18 cellular contexts compared by ENCODE assay signal in genomic region chr3:55333041-55333440, GRCh38.
"Had no signal": no experiment of that assay in that cellular context is flagged by ENCODE, and none has a peak within 500 bp of the region (broad histone marks: within the 10 kb centered on the region; RNA-seq: fewer than 3 reads in every experiment).

No MANE protein-coding gene starts in this region.

- H3K9ac ChIP-seq: neural progenitor cell had no signal

- H2AFZ ChIP-seq: neural progenitor cell had no signal

- DNase-seq: activated naive CD4-positive, alpha-beta T cell; activated naive CD8-positive, alpha-beta T cell treated with anti-CD3 and anti-CD28 coated beads, Interleukin-2, amount 10 ng/mL, durations not matched to agents 7 days and 5 days; activated T-cell treated with anti-CD3 and anti-CD28 coated beads for 4 hours; anterior cingulate cortex; cerebellar nuclear complex; effector memory CD4-positive, alpha-beta T cell; head of caudate nucleus; left colon; midbrain; pancreas; sigmoid colon; stimulated activated CD4-positive, alpha-beta T cell treated with anti-CD3 and anti-CD28 coated beads, Interleukin-2, amount 100 ng/mL, for 48 hours; stimulated activated naive B cell treated with anti-CD40 and anti-IgM and Interleukin-4, amounts not matched to agents 10 μg/mL and 1 μg/mL and 100 μg/mL, for 72 hours; SW 1271 had no signal

- H3K36me3 ChIP-seq: breast epithelium, neural progenitor cell, pancreas, sigmoid colon, tibial nerve had no signal

- H3K4me1 ChIP-seq: breast epithelium, neural progenitor cell, pancreas, tibial nerve had no signal

- H3K27ac ChIP-seq: breast epithelium, neural progenitor cell, pancreas, sigmoid colon, tibial nerve had no signal

- H3K9me3 ChIP-seq: breast epithelium, pancreas, sigmoid colon, tibial nerve had no signal

- H3K27me3 ChIP-seq: breast epithelium, neural progenitor cell, pancreas, sigmoid colon, tibial nerve had no signal

- H3K4me3 ChIP-seq: breast epithelium, lung, neural progenitor cell, pancreas, sigmoid colon, tibial nerve had no signal

- H3K4me2 ChIP-seq: neural progenitor cell had no signal
